In genomic region chr11:77182542-77183420, GRCh38 we compare ENCODE assay signal across 19 cellular contexts. TPM values are rescaled to one million over a fixed set of nuclear protein-coding genes. Genes with fewer than 3 reads are reported as not detected.
"Had no signal": no experiment of that assay in that cellular context is flagged by ENCODE, and none has a peak within 500 bp of the region (broad histone marks: within the 10 kb centered on the region; RNA-seq: fewer than 3 reads in every experiment).

No MANE protein-coding gene starts in this region.

- H3K9me3 ChIP-seq: colonic mucosa, sigmoid colon had no signal

- H3K36me3 ChIP-seq: colonic mucosa, sigmoid colon had no signal

- H2AFZ ChIP-seq: hepatocyte had no signal

- H3K4me1 ChIP-seq: foreskin keratinocyte, sigmoid colon had no signal

- H3K4me2 ChIP-seq: hepatocyte had no signal

- H3K9me3 Mint-ChIP-seq: endodermal cell, nephron had no signal

- H3K4me3 Mint-ChIP-seq: endodermal cell, nephron had no signal

- H3K4me3 ChIP-seq: colonic mucosa, hepatocyte, sigmoid colon, skin epidermis had no signal

- H3K36me3 Mint-ChIP-seq: naive B cell had no signal

- H3K4me1 Mint-ChIP-seq: endodermal cell, naive B cell, nephron had no signal

- H3K27me3 ChIP-seq: colonic mucosa, hepatocyte, sigmoid colon had no signal

- FAIRE-seq: endothelial cell of umbilical vein had no signal

- H3K27ac Mint-ChIP-seq: endodermal cell, nephron had no signal

- H3K79me2 ChIP-seq: hepatocyte had no signal

- DNase-seq: cerebellar nuclear complex; colonic mucosa; effector CD4-positive, alpha-beta T cell; endodermal cell; erythroblast; foreskin keratinocyte; mesendoderm; naive B cell; sigmoid colon; stimulated activated CD4-positive, alpha-beta T cell treated with anti-CD3 and anti-CD28 coated beads, Interleukin-2, amount 100 ng/mL, for 24 hours; stimulated activated CD4-positive, alpha-beta T cell treated with anti-CD3 and anti-CD28 coated beads, Interleukin-4, amount 100 ng/mL, for 4 hours; stimulated activated naive CD4-positive, alpha-beta T cell treated with Interleukin-2 at 50 U/mL for 16 hours; trophoblast cell had no signal

- H3K27ac ChIP-seq: colonic mucosa, foreskin keratinocyte, hepatocyte, sigmoid colon, skin epidermis had no signal

- ATAC-seq: foreskin keratinocyte, left lobe of liver had no signal

RNA-seq across cellular contexts. Expression of gene MYO7A, which starts 54.7 kb away (rescaled TPM):
- total RNA-seq: osteocyte had no signal
